9 cellular contexts compared by ENCODE assay signal in genomic region chr10:97444212-97444611, GRCh38. TPM values are rescaled to one million over a fixed set of nuclear protein-coding genes. Genes with fewer than 3 reads are reported as not detected.
A peak's percentile ranks its signal among the peaks of the same experiment; 100 is the strongest.
DNase-seq lines count a peak whose midpoint lies in the region; TF ChIP-seq lines count a peak whose summit lies in the region.
"Had no signal": no experiment of that assay in that cellular context is flagged by ENCODE, and none has a peak within 500 bp of the region (broad histone marks: within the 10 kb centered on the region; RNA-seq: fewer than 3 reads in every experiment).

No MANE protein-coding gene starts in this region.

- H3K79me2 ChIP-seq in OCI-LY7 (ENCODE audit: insufficient read depth, low read depth, low read length), result peaks cover 32% of the 10 kb centered on the region; the same call in 1 of the 2 replicates

- no peaks in the 10 kb centered on the region for H3K27me3 Mint-ChIP-seq in CD8-positive, alpha-beta memory T cell
- no peaks in the 10 kb centered on the region for H3K27me3 Mint-ChIP-seq in Calu3 (ENCODE audit: unreplicated experiment)

- peaks cover 0 to 44% (median 9%) of the 10 kb centered on the region in 3 donors for H3K36me3 Mint-ChIP-seq in CD8-positive, alpha-beta memory T cell
- peaks cover 28% of the 10 kb centered on the region for H3K36me3 Mint-ChIP-seq in Calu3 (ENCODE audit: insufficient read depth, unreplicated experiment)

- H3K4me1 ChIP-seq in CD8-positive, alpha-beta memory T cell (ENCODE audit: insufficient read depth, low read length), result peaks cover 21% of the 10 kb centered on the region
- H3K4me1 ChIP-seq in OCI-LY7 (ENCODE audit: insufficient read depth, low read length, poor library complexity, severe bottlenecking), result peaks cover 28% of the 10 kb centered on the region
- 0 out of 2 replicates have a peak, but pooled peaks cover 3% of the 10 kb centered on the region for H3K4me1 ChIP-seq in iPS-20b (ENCODE audit: insufficient read depth, low read length)

- H2AFZ ChIP-seq in OCI-LY7 (ENCODE audit: low read length), result no peak overlapping the region

- peak overlapping the region in 4 of 8 donors; percentile 0 to 52 (median 20) for H3K27ac Mint-ChIP-seq in CD8-positive, alpha-beta memory T cell
- no peak overlapping the region for H3K27ac Mint-ChIP-seq in Calu3 (ENCODE audit: unreplicated experiment)

- H3K27me3 ChIP-seq in CD8-positive, alpha-beta memory T cell (ENCODE audit: insufficient read depth, low read length, poor library complexity, severe bottlenecking), result no peaks in the 10 kb centered on the region
- no peaks in the 10 kb centered on the region for H3K27me3 ChIP-seq in iPS-20b (ENCODE audit: insufficient read depth, low read length)

- POLR2A ChIA-PET in CD8-positive, alpha-beta memory T cell (lab: Charles Lee), result interaction anchor here (1.2 kb wide), 1 partner anchor 125 kb away, joined by 3 read pairs; the partner anchor contains the start of gene FRAT1
- POLR2A ChIA-PET in OCI-LY7 (lab: Charles Lee), result no interaction called here

- peak overlapping the region; percentile 65 to 100 (median 99) for H3K4me3 Mint-ChIP-seq in CD8-positive, alpha-beta memory T cell
- no peak overlapping the region for H3K4me3 Mint-ChIP-seq in Calu3 (ENCODE audit: low read depth, unreplicated experiment)

- peaks cover 17% of the 10 kb centered on the region for H3K36me3 ChIP-seq in CD8-positive, alpha-beta memory T cell (ENCODE audit: insufficient read depth, low read length)
- H3K36me3 ChIP-seq in OCI-LY7 (ENCODE audit: insufficient read depth, low read length) (peaks cover 41% of the 10 kb centered on the region), iPS-20b (ENCODE audit: insufficient read depth, low read depth, low read length) (peaks cover 38% of the 10 kb centered on the region)

- H3K9me3 Mint-ChIP-seq in CD8-positive, alpha-beta memory T cell, result no peaks in the 10 kb centered on the region
- H3K9me3 Mint-ChIP-seq in Calu3 (ENCODE audit: low read depth, unreplicated experiment), result no peaks in the 10 kb centered on the region

- no peaks in the 10 kb centered on the region for H3K9me3 ChIP-seq in CD8-positive, alpha-beta memory T cell (ENCODE audit: low read length)
- H3K9me3 ChIP-seq in OCI-LY7 (ENCODE audit: low read length), result no peaks in the 10 kb centered on the region
- H3K9me3 ChIP-seq in iPS-20b (ENCODE audit: insufficient read depth, low read depth, low read length), result no peaks in the 10 kb centered on the region

- TF ChIP-seq CTCF in OCI-LY7 (conservative IDR thresholded peaks at IDR 0.05; ENCODE audit: low read length) (no peak), Calu3 (IDR thresholded peaks at IDR 0.05; ENCODE audit: unreplicated experiment) (no peak)

- no peak overlapping the region for H3K27ac ChIP-seq in CD8-positive, alpha-beta memory T cell (ENCODE audit: low read depth, low read length)
- H3K27ac ChIP-seq in OCI-LY7 (ENCODE audit: low read depth, low read length, poor library complexity, severe bottlenecking), result no peak overlapping the region
- no peak overlapping the region for H3K27ac ChIP-seq in iPS-20b (ENCODE audit: low read length)
- H3K27ac ChIP-seq: coronary artery had no signal

- no peak for DNase-seq in CD8-positive, alpha-beta memory T cell
- DNase-seq in OCI-LY7 (ENCODE audit: low spot score) (no peak), Calu3 (no peak), NCI-H748 (lab: John Stamatoyannopoulos, UW; ENCODE audit: unreplicated experiment) (no peak), SKM-1 (lab: John Stamatoyannopoulos, UW; ENCODE audit: unreplicated experiment) (no peak)
- DNase-seq: DMS153, Kasumi-1 had no signal

- H3K4me1 Mint-ChIP-seq in CD8-positive, alpha-beta memory T cell, result peaks cover 39 to 53% (median 48%) of the 10 kb centered on the region in 3 donors
- H3K4me1 Mint-ChIP-seq in Calu3 (ENCODE audit: low read depth, unreplicated experiment), result peaks cover 15% of the 10 kb centered on the region

- CTCF ChIA-PET in CD8-positive, alpha-beta memory T cell (lab: Charles Lee), result interaction anchor here (1.0 to 2.6 kb wide), 3 partner anchors 14 to 205 kb away, joined by 3 to 13 read pairs (median 8); no protein-coding TSS in a partner anchor
- CTCF ChIA-PET in OCI-LY7 (lab: Charles Lee; ENCODE audit: unreplicated experiment) (no interaction called here), Calu3 (lab: Charles Lee) (no interaction called here)

- H3K9ac ChIP-seq in iPS-20b (ENCODE audit: low read depth, low read length), result no peak overlapping the region

- intact Hi-C loops in OCI-LY7 (cut with micrococcal nuclease; ENCODE audit: unreplicated experiment), result loop anchor here (2.0 kb wide), 1 partner anchor 15 kb away; no protein-coding TSS in a partner anchor
- intact Hi-C loops in Calu3 (cut with micrococcal nuclease; ENCODE audit: unreplicated experiment), result no loop called here

- no peaks in the 10 kb centered on the region for H3K9me2 ChIP-seq in OCI-LY7 (ENCODE audit: insufficient read depth, low read length)

- no peak overlapping the region for H3K4me3 ChIP-seq in CD8-positive, alpha-beta memory T cell (ENCODE audit: low read length)
- H3K4me3 ChIP-seq in OCI-LY7 (ENCODE audit: low read depth, low read length, poor library complexity, severe bottlenecking) (peak overlapping the region; percentile 89), iPS-20b (ENCODE audit: low read length) (peak overlapping the region; percentile 82; the same call in 1 of the 2 replicates)

- H3K4me2 ChIP-seq in OCI-LY7 (ENCODE audit: low read length), result peak overlapping the region; percentile 70

- H4K20me1 ChIP-seq in OCI-LY7 (ENCODE audit: insufficient read depth, low read length), result peaks cover 7% of the 10 kb centered on the region; the same call in 1 of the 2 replicates

- BruUV-seq in OCI-LY7 (replicated peaks; lab: Mats Ljungman, UMichigan) (no TSS peak), Calu3 (replicated peaks; lab: Mats Ljungman, UMichigan) (no TSS peak)

RNA-seq across cellular contexts. Expression of gene EXOSC1, which starts 1.6 kb away (rescaled TPM):
- total RNA-seq in CD8-positive, alpha-beta memory T cell, result 10 to 100 TPM; 61.0 to 64.8 TPM
- 83.0 TPM for polyA plus RNA-seq in CD8-positive, alpha-beta memory T cell
- total RNA-seq in OCI-LY7 (2014; rRNA removed; shearing (Covaris generic)), result 46.8 and 59.6 TPM in 2 replicates
- total RNA-seq in OCI-LY7 (2022) (54.8 and 56.2 TPM in 2 replicates), Calu3 (2022) (28.6 and 29.5 TPM in 2 replicates)

RNA-seq across cellular contexts. Expression of gene ZDHHC16, which starts 1.8 kb away (rescaled TPM):
- 10 to 100 TPM; 56.2 to 57.6 TPM for total RNA-seq in CD8-positive, alpha-beta memory T cell
- polyA plus RNA-seq in CD8-positive, alpha-beta memory T cell, result 26.4 TPM
- total RNA-seq in OCI-LY7 (2014; rRNA removed; shearing (Covaris generic)), result 28.7 and 31.0 TPM in 2 replicates
- total RNA-seq in OCI-LY7 (2022), result 35.8 and 38.4 TPM in 2 replicates
- 25.7 and 27.7 TPM in 2 replicates for total RNA-seq in Calu3 (2022)

RNA-seq across cellular contexts. Expression of gene PGAM1, which starts 18.2 kb away (rescaled TPM):
- total RNA-seq in CD8-positive, alpha-beta memory T cell, result 1,000 to 10,000 TPM; 1,086 to 1,097 TPM
- polyA plus RNA-seq in CD8-positive, alpha-beta memory T cell, result 309 TPM
- total RNA-seq in OCI-LY7 (2014; rRNA removed; shearing (Covaris generic)), result 243 and 289 TPM in 2 replicates
- 286 and 467 TPM in 2 replicates for total RNA-seq in OCI-LY7 (2022)
- total RNA-seq in Calu3 (2022), result 148 and 157 TPM in 2 replicates

RNA-seq across cellular contexts. Expression of gene RRP12, which starts 43.1 kb away (rescaled TPM):
- total RNA-seq in CD8-positive, alpha-beta memory T cell, result 100 to 1,000 TPM; 102 to 111 TPM
- polyA plus RNA-seq in CD8-positive, alpha-beta memory T cell, result 11.6 TPM
- 32.1 and 38.6 TPM in 2 replicates for total RNA-seq in OCI-LY7 (2014; rRNA removed; shearing (Covaris generic))
- total RNA-seq in OCI-LY7 (2022) (32.7 and 39.3 TPM in 2 replicates), Calu3 (2022) (52.6 and 54.6 TPM in 2 replicates)

RNA-seq across cellular contexts. Expression of gene MMS19, which starts 54.0 kb away (rescaled TPM):
- 10 to 100 TPM; 85.7 to 89.3 TPM for total RNA-seq in CD8-positive, alpha-beta memory T cell
- polyA plus RNA-seq in CD8-positive, alpha-beta memory T cell, result 27.5 TPM
- 74.4 and 95.7 TPM in 2 replicates for total RNA-seq in OCI-LY7 (2014; rRNA removed; shearing (Covaris generic))
- total RNA-seq in OCI-LY7 (2022) (74.8 and 90.3 TPM in 2 replicates), Calu3 (2022) (39.8 and 46.5 TPM in 2 replicates)
